Comparison of ENCODE assay signal across 20 cellular contexts in genomic region chr5:72171667-72172066, GRCh38.
DNase-seq lines count a peak whose midpoint lies in the region; ATAC-seq, FAIRE-seq and TF ChIP-seq lines count a peak whose summit lies in the region.
"Had no signal": no experiment of that assay in that cellular context is flagged by ENCODE, and none has a peak within 500 bp of the region (broad histone marks: within the 10 kb centered on the region; RNA-seq: fewer than 3 reads in every experiment).

No MANE protein-coding gene starts in this region.

- no peaks in the 10 kb centered on the region for H3K9me3 Mint-ChIP-seq in activated T-cell treated with anti-CD3 and anti-CD28 coated beads, Interleukin-2, amount 50 U/mL, for 4 hours
- H3K9me3 Mint-ChIP-seq in astrocyte (ENCODE audit: unreplicated experiment) (no peaks in the 10 kb centered on the region), naive B cell (no peaks in the 10 kb centered on the region)
- H3K9me3 Mint-ChIP-seq: activated CD4-positive, alpha-beta T cell treated with anti-CD3 and anti-CD28 coated beads, Interleukin-2, amount 10 ng/mL, durations not matched to agents 24 days and 14 days; CD8-positive, alpha-beta T cell had no signal

- TF ChIP-seq EP300 in tibial nerve (IDR thresholded peaks at IDR 0.05), result no peak

- no peak overlapping the region for H3K4me2 ChIP-seq in astrocyte (ENCODE audit: low read length)
- H3K4me2 ChIP-seq: KMS-11 had no signal

- no peaks in the 10 kb centered on the region for H3K27me3 ChIP-seq in astrocyte (ENCODE audit: insufficient read depth, low read length)
- H3K27me3 ChIP-seq in tibial nerve, result no peaks in the 10 kb centered on the region
- H3K27me3 ChIP-seq: pancreas had no signal

- H3K79me2 ChIP-seq in astrocyte (ENCODE audit: insufficient read depth, low read length), result peaks cover 97% of the 10 kb centered on the region

- ATAC-seq in activated T-cell treated with anti-CD3 and anti-CD28 coated beads, Interleukin-2, amount 50 U/mL, for 4 hours, result peak; percentile 72 to 78
- ATAC-seq in GM18519 (IDR thresholded peaks at IDR 0.05; ENCODE audit: low FRiP score, unreplicated experiment) (peak; percentile 58), naive B cell (ENCODE audit: low read depth in 2 of 2) (peak; percentile 39 to 84), HG03378 (IDR thresholded peaks at IDR 0.05; ENCODE audit: unreplicated experiment) (no peak)
- ATAC-seq: CD8-positive, alpha-beta T cell; pancreas had no signal

- peaks cover 80% of the 10 kb centered on the region for H4K20me1 ChIP-seq in astrocyte (ENCODE audit: insufficient read depth, low read length)

- no peak for TF ChIP-seq POLR2A in tibial nerve (IDR thresholded peaks at IDR 0.05)

- no peak overlapping the region for H3K27ac ChIP-seq in astrocyte (ENCODE audit: low read depth, low read length)
- H3K27ac ChIP-seq in tibial nerve, result no peak overlapping the region
- H3K27ac ChIP-seq: KMS-11, pancreas had no signal

- peaks cover 4% of the 10 kb centered on the region for H3K4me1 Mint-ChIP-seq in activated T-cell treated with anti-CD3 and anti-CD28 coated beads, Interleukin-2, amount 50 U/mL, for 4 hours (ENCODE audit: low read depth)
- H3K4me1 Mint-ChIP-seq in astrocyte (ENCODE audit: low read depth, unreplicated experiment), result peaks cover 14% of the 10 kb centered on the region
- no peaks in the 10 kb centered on the region for H3K4me1 Mint-ChIP-seq in naive B cell

- H3K4me3 ChIP-seq in astrocyte (ENCODE audit: insufficient read depth, low read depth, low read length) (no peak overlapping the region), tibial nerve (no peak overlapping the region)
- H3K4me3 ChIP-seq: pancreas had no signal

- 89% methylated on average over 6 of the region's 6 CpGs for WGBS in tibial nerve, 2 donors

- no peak overlapping the region for H2AFZ ChIP-seq in astrocyte (ENCODE audit: low read depth, low read length)

- H3K27ac Mint-ChIP-seq in astrocyte (ENCODE audit: unreplicated experiment) (peak overlapping the region; percentile 24), naive B cell (no peak overlapping the region)
- H3K27ac Mint-ChIP-seq: activated CD4-positive, alpha-beta T cell treated with anti-CD3 and anti-CD28 coated beads, Interleukin-2, amount 10 ng/mL, durations not matched to agents 24 days and 14 days; CD8-positive, alpha-beta T cell had no signal

- no peaks in the 10 kb centered on the region for H3K36me3 Mint-ChIP-seq in activated T-cell treated with anti-CD3 and anti-CD28 coated beads, Interleukin-2, amount 50 U/mL, for 4 hours (ENCODE audit: insufficient read depth)
- peaks cover 16% of the 10 kb centered on the region for H3K36me3 Mint-ChIP-seq in astrocyte (ENCODE audit: low read depth, unreplicated experiment)
- no peaks in the 10 kb centered on the region for H3K36me3 Mint-ChIP-seq in naive B cell
- H3K36me3 Mint-ChIP-seq: CD8-positive, alpha-beta T cell had no signal

- H3K36me3 ChIP-seq in astrocyte (ENCODE audit: insufficient read depth, low read length), result peaks cover 21% of the 10 kb centered on the region
- peaks cover 0 to 6% (median 0%) of the 10 kb centered on the region in 3 donors for H3K36me3 ChIP-seq in tibial nerve
- H3K36me3 ChIP-seq: pancreas had no signal

- FAIRE-seq in astrocyte (lab: Jason Lieb, UNC), result no peak
- FAIRE-seq: endometrium, pancreas, small intestine had no signal

- no peak overlapping the region for H3K4me3 Mint-ChIP-seq in activated T-cell treated with anti-CD3 and anti-CD28 coated beads, Interleukin-2, amount 50 U/mL, for 4 hours
- no peak overlapping the region for H3K4me3 Mint-ChIP-seq in astrocyte (ENCODE audit: unreplicated experiment)
- no peak overlapping the region for H3K4me3 Mint-ChIP-seq in naive B cell
- H3K4me3 Mint-ChIP-seq: activated CD4-positive, alpha-beta T cell treated with anti-CD3 and anti-CD28 coated beads, Interleukin-2, amount 10 ng/mL, durations not matched to agents 24 days and 14 days; CD8-positive, alpha-beta T cell had no signal

- H3K9ac ChIP-seq in astrocyte (ENCODE audit: low read length), result no peak overlapping the region
- H3K9ac ChIP-seq: KMS-11 had no signal

- H3K9me3 ChIP-seq in astrocyte (ENCODE audit: insufficient read depth, low read depth, low read length), result no peaks in the 10 kb centered on the region
- H3K9me3 ChIP-seq in tibial nerve, result no peaks in the 10 kb centered on the region
- H3K9me3 ChIP-seq: pancreas had no signal

- no peak for DNase-seq in activated T-cell treated with anti-CD3 and anti-CD28 coated beads, Interleukin-2, amount 50 U/mL, for 4 hours
- no peak for DNase-seq in activated T-cell treated with anti-CD3 and anti-CD28 coated beads for 4 hours
- DNase-seq in astrocyte (ENCODE audit: low read depth), result no peak
- no peak for DNase-seq in naive B cell
- DNase-seq in tibial nerve (ENCODE audit: low spot score in 2 of 2), result no peak
- no peak for DNase-seq in NCI-H82 treated with DMSO at 0.1 percent for 48 hours (lab: John Stamatoyannopoulos, UW; ENCODE audit: unreplicated experiment)
- DNase-seq: activated CD4-positive, alpha-beta T cell treated with anti-CD3 and anti-CD28 coated beads, Interleukin-2, amount 10 ng/mL, durations not matched to agents 24 days and 14 days; amygdala; DMS79; foreskin melanocyte; NCI-H1105; NCI-H2227 treated with DMSO at 0.1 percent for 48 hours; pancreas; SHP77 treated with DMSO at 0.1 percent for 48 hours; small intestine had no signal

- H3K4me1 ChIP-seq in astrocyte (ENCODE audit: insufficient read depth, low read length) (peaks cover 8% of the 10 kb centered on the region), tibial nerve (peaks cover 0 to 21% (median 13%) of the 10 kb centered on the region in 4 donors)

- TF ChIP-seq CTCF in astrocyte (IDR thresholded peaks at IDR 0.05; ENCODE audit: insufficient read depth, low read depth, low read length) (no peak), tibial nerve (IDR thresholded peaks at IDR 0.05) (no peak)

- H3K27me3 Mint-ChIP-seq in activated T-cell treated with anti-CD3 and anti-CD28 coated beads, Interleukin-2, amount 50 U/mL, for 4 hours (ENCODE audit: low read depth), result peaks cover 26% of the 10 kb centered on the region
- H3K27me3 Mint-ChIP-seq in astrocyte (ENCODE audit: low read depth, unreplicated experiment), result no peaks in the 10 kb centered on the region
- H3K27me3 Mint-ChIP-seq in naive B cell, result peaks cover 35 to 56% (median 52%) of the 10 kb centered on the region in 3 donors
